ENCODE assay signal across 16 cellular contexts in genomic region chr7:1501487-1502270, GRCh38. TPM values are rescaled to one million over a fixed set of nuclear protein-coding genes. Genes with fewer than 3 reads are reported as not detected.
A peak's percentile ranks its signal among the peaks of the same experiment; 100 is the strongest.
DNase-seq lines count a peak whose midpoint lies in the region; ATAC-seq and TF ChIP-seq lines count a peak whose summit lies in the region.
"Had no signal": no experiment of that assay in that cellular context is flagged by ENCODE, and none has a peak within 500 bp of the region (broad histone marks: within the 10 kb centered on the region; RNA-seq: fewer than 3 reads in every experiment).

No MANE protein-coding gene starts in this region.

- H3K27ac Mint-ChIP-seq in chondrocyte (ENCODE audit: unreplicated experiment): peak overlapping the region; percentile 66
- H3K27ac Mint-ChIP-seq in progenitor cell of endocrine pancreas: no peak overlapping the region

- H3K79me2 ChIP-seq in OCI-LY1 (ENCODE audit: insufficient read depth, low read length): 0 out of 2 replicates have a peak, but pooled peaks cover 8% of the 10 kb centered on the region

- no peaks in the 10 kb centered on the region for H4K20me1 ChIP-seq in OCI-LY1 (ENCODE audit: insufficient read depth, low read length)

- H3K4me2 ChIP-seq in OCI-LY1 (ENCODE audit: low read length): no peak overlapping the region; the same call in 1 of the 2 replicates
- H3K4me2 ChIP-seq: smooth muscle cell had no signal

- H3K9ac ChIP-seq in OCI-LY1 (ENCODE audit: low read length): no peak overlapping the region; the same call in 1 of the 2 replicates

- 0 out of 2 replicates have a peak, but pooled peaks cover 4% of the 10 kb centered on the region for H3F3A ChIP-seq in OCI-LY1 (ENCODE audit: insufficient read depth, low read length)

- H3K36me3 ChIP-seq in OCI-LY1 (ENCODE audit: insufficient read depth, low read length): peaks cover 51% of the 10 kb centered on the region

- H3K27me3 ChIP-seq in OCI-LY1 (ENCODE audit: insufficient read depth, low read length): no peaks in the 10 kb centered on the region
- H3K27me3 ChIP-seq: esophagus squamous epithelium had no signal

- H3K36me3 Mint-ChIP-seq in activated T-cell treated with anti-CD3 and anti-CD28 coated beads, Interleukin-2, amount 50 U/mL, for 4 hours (ENCODE audit: insufficient read depth): peaks cover 13% of the 10 kb centered on the region
- H3K36me3 Mint-ChIP-seq in chondrocyte (ENCODE audit: low read depth) (peaks cover 14% of the 10 kb centered on the region), progenitor cell of endocrine pancreas (ENCODE audit: insufficient read depth) (peaks cover 12% of the 10 kb centered on the region)

- H3K4me3 Mint-ChIP-seq in activated T-cell treated with anti-CD3 and anti-CD28 coated beads, Interleukin-2, amount 50 U/mL, for 4 hours: peak overlapping the region; percentile 88
- peak overlapping the region; percentile 81 for H3K4me3 Mint-ChIP-seq in chondrocyte (ENCODE audit: unreplicated experiment)
- H3K4me3 Mint-ChIP-seq in progenitor cell of endocrine pancreas (ENCODE audit: low read depth): peak overlapping the region; percentile 85

- no peak overlapping the region for H2AFZ ChIP-seq in OCI-LY1 (ENCODE audit: low read length)

- no peak for ATAC-seq in activated T-cell treated with anti-CD3 and anti-CD28 coated beads, Interleukin-2, amount 50 U/mL, for 4 hours
- no peak for ATAC-seq in HG03354 (IDR thresholded peaks at IDR 0.05; ENCODE audit: poor library complexity, severe bottlenecking, unreplicated experiment)
- ATAC-seq: left ventricle myocardium superior had no signal

- no peak for TF ChIP-seq CTCF in OCI-LY1 (IDR thresholded peaks at IDR 0.05; ENCODE audit: low read length)
- no peak for TF ChIP-seq CTCF in chondrocyte (IDR thresholded peaks at IDR 0.05)
- no peak for TF ChIP-seq CTCF in progenitor cell of endocrine pancreas (IDR thresholded peaks at IDR 0.05; ENCODE audit: unreplicated experiment)

- peaks cover 27% of the 10 kb centered on the region for H3K4me1 Mint-ChIP-seq in activated T-cell treated with anti-CD3 and anti-CD28 coated beads, Interleukin-2, amount 50 U/mL, for 4 hours (ENCODE audit: low read depth)
- H3K4me1 Mint-ChIP-seq in chondrocyte (ENCODE audit: low read depth) (peaks cover 21% of the 10 kb centered on the region), progenitor cell of endocrine pancreas (ENCODE audit: low read depth) (peaks cover 16% of the 10 kb centered on the region)

- H3K9me3 ChIP-seq in OCI-LY1 (ENCODE audit: low read length): no peaks in the 10 kb centered on the region
- H3K9me3 ChIP-seq: esophagus squamous epithelium had no signal

- peaks cover 31% of the 10 kb centered on the region for H3K4me1 ChIP-seq in OCI-LY1 (ENCODE audit: insufficient read depth, low read length, severe bottlenecking)

- no peaks in the 10 kb centered on the region for H3K9me3 Mint-ChIP-seq in activated T-cell treated with anti-CD3 and anti-CD28 coated beads, Interleukin-2, amount 50 U/mL, for 4 hours
- H3K9me3 Mint-ChIP-seq in chondrocyte (ENCODE audit: low read depth) (no peaks in the 10 kb centered on the region), progenitor cell of endocrine pancreas (ENCODE audit: low read depth) (no peaks in the 10 kb centered on the region)

- peak overlapping the region; percentile 97 for H3K4me3 ChIP-seq in OCI-LY1 (ENCODE audit: low read depth, low read length, poor library complexity, severe bottlenecking)
- H3K4me3 ChIP-seq: esophagus squamous epithelium, smooth muscle cell had no signal

- no peak overlapping the region for H3K27ac ChIP-seq in OCI-LY1 (ENCODE audit: low read depth, low read length, poor library complexity, severe bottlenecking)
- H3K27ac ChIP-seq: esophagus squamous epithelium had no signal

- no peaks in the 10 kb centered on the region for H3K27me3 Mint-ChIP-seq in activated T-cell treated with anti-CD3 and anti-CD28 coated beads, Interleukin-2, amount 50 U/mL, for 4 hours (ENCODE audit: low read depth)
- no peaks in the 10 kb centered on the region for H3K27me3 Mint-ChIP-seq in chondrocyte (ENCODE audit: low read depth)
- H3K27me3 Mint-ChIP-seq in progenitor cell of endocrine pancreas: no peaks in the 10 kb centered on the region

- no peaks in the 10 kb centered on the region for H3K9me2 ChIP-seq in OCI-LY1 (ENCODE audit: low read depth, low read length)

- no peak for DNase-seq in activated T-cell treated with anti-CD3 and anti-CD28 coated beads, Interleukin-2, amount 50 U/mL, for 4 hours
- DNase-seq in activated T-cell treated with anti-CD3 and anti-CD28 coated beads for 4 hours (no peak), chondrocyte (ENCODE audit: low spot score) (no peak), progenitor cell of endocrine pancreas (ENCODE audit: low spot score, unreplicated experiment) (no peak), NK-92 (lab: John Stamatoyannopoulos, UW; ENCODE audit: unreplicated experiment) (no peak), COLO668 (lab: John Stamatoyannopoulos, UW; ENCODE audit: unreplicated experiment) (no peak)
- DNase-seq: DMS53, esophagus squamous epithelium, hypothalamus, left ventricle myocardium superior, NCI-H1092 treated with DMSO at 0.1 percent for 48 hours, NCI-H2227 treated with DMSO at 0.1 percent for 48 hours, occipital lobe had no signal

RNA-seq across cellular contexts. Expression of gene INTS1, which starts 2.5 kb away (rescaled TPM):
- total RNA-seq in activated T-cell treated with anti-CD3 and anti-CD28 coated beads, Interleukin-2, amount 50 U/mL, for 4 hours: 100 to 1,000 TPM; 110 to 126 (median 119) TPM
- 74.8 to 94.4 TPM (median 80.4 TPM) in 3 replicates for total RNA-seq in chondrocyte
- total RNA-seq in progenitor cell of endocrine pancreas: 145 and 150 TPM in 2 replicates

RNA-seq across cellular contexts. Expression of gene MAFK, which starts 28.8 kb away (rescaled TPM):
- total RNA-seq in activated T-cell treated with anti-CD3 and anti-CD28 coated beads, Interleukin-2, amount 50 U/mL, for 4 hours: 10 to 100 TPM; 77.6 to 79.5 (median 78.2) TPM
- total RNA-seq in chondrocyte (21.4 to 36.1 TPM (median 35.9 TPM) in 3 replicates), progenitor cell of endocrine pancreas (21.5 and 26.2 TPM in 2 replicates)

RNA-seq across cellular contexts. Expression of gene MICALL2, which starts 42.4 kb away (rescaled TPM):
- total RNA-seq in activated T-cell treated with anti-CD3 and anti-CD28 coated beads, Interleukin-2, amount 50 U/mL, for 4 hours: 1 to 10 TPM; 1.3 to 2.7 (median 1.4) TPM
- total RNA-seq in chondrocyte: 44.5 to 56.9 TPM (median 45.2 TPM) in 3 replicates
- total RNA-seq in progenitor cell of endocrine pancreas: 12.7 and 13.9 TPM in 2 replicates

RNA-seq across cellular contexts. Expression of gene TMEM184A, which starts 54.3 kb away (rescaled TPM):
- total RNA-seq in activated T-cell treated with anti-CD3 and anti-CD28 coated beads, Interleukin-2, amount 50 U/mL, for 4 hours: under 1 TPM; 0.11 to 0.19 (median 0.15) TPM
- total RNA-seq in chondrocyte (0.07 to 0.22 TPM (median 0.15 TPM) in 3 replicates), progenitor cell of endocrine pancreas (7.4 and 8.6 TPM in 2 replicates)
- total RNA-seq: occipital lobe had no signal
